Comparison of ENCODE assay signal across 8 cellular contexts in the genomic region with DNA sequence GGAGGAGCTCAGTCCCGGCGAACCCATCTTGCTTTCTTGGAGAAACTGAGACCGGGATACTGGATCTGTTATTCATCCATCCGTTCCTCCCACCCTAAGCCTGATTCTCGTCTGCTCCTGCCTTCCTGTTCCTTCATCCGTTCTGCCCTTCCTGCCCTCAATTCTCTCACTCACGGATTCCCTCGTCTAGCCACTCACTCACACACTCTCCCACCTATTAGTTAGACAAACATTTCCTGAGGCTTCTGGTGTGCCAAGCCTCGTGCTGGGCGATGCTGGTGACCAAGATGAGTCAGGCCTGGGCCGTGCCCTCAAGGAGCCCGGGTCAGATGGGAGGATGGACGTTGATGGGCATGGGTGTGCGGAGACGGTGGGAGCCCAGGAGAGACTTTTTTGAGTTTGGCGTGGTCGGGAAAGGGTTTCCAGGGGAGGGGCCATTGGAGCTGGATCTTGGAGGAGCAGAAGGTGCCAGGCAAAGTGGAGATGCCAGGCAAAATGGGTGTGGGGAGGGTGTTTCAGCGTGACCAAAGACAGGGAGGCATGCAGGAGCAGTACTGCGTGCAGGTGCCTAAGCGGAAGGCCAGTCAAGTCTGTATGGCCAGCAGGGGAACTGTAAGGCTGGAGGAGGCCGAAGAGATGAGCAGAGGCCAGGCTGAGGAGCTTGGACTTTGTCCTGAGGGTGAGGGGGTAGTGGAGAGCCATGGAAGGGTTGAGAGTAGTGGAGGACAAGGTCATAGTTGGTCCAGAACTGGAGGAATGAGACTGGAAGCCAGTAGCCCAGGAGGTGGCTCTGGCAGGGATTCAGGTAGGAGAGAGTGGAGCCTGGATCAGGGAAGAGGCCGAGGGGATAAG. TPM values are rescaled to one million over a fixed set of nuclear protein-coding genes. Genes with fewer than 3 reads are reported as not detected.
A peak's percentile ranks its signal among the peaks of the same experiment; 100 is the strongest.
DNase-seq lines count a peak whose midpoint lies in the region; ATAC-seq and TF ChIP-seq lines count a peak whose summit lies in the region.

No MANE protein-coding gene starts in this region.

- TF ChIP-seq CTCF in PC-9 (conservative IDR thresholded peaks at IDR 0.05) (no peak), epithelial cell of proximal tubule (conservative IDR thresholded peaks at IDR 0.05; ENCODE audit: low read depth, low read length) (no peak)

- no peaks in the 10 kb centered on the region for H4K20me1 ChIP-seq in PC-9 (ENCODE audit: insufficient read depth)

- H2BK120ac ChIP-seq in trophoblast cell (ENCODE audit: insufficient read depth, low read length, poor library complexity) = no peak overlapping the region

- H4K91ac ChIP-seq in trophoblast cell (ENCODE audit: low read depth, low read length) = no peak overlapping the region

- CTCF ChIA-PET in PC-9 (lab: Charles Lee) = interaction anchor here (0.6 to 1.0 kb wide), 3 partner anchors 24 to 53 kb away, joined by 3 to 10 read pairs (median 7); no protein-coding TSS in a partner anchor

- H3K9me3 ChIP-seq in PC-9 (ENCODE audit: insufficient read depth, low read depth) = no peaks in the 10 kb centered on the region
- peaks cover 1% of the 10 kb centered on the region for H3K9me3 ChIP-seq in trophoblast cell (ENCODE audit: insufficient read depth, low read depth, low read length)

- in situ Hi-C loops in G401 (cut with HindIII; ENCODE audit: low sequenced_read_pairs) = no loop called here

- no peak overlapping the region for H3K23ac ChIP-seq in trophoblast cell (ENCODE audit: low read length)

- no peaks in the 10 kb centered on the region for H3K27me3 ChIP-seq in PC-9 (ENCODE audit: insufficient read depth, low read depth)
- peaks cover 2% of the 10 kb centered on the region for H3K27me3 ChIP-seq in trophoblast cell (ENCODE audit: insufficient read depth, low read length)

- peak overlapping the region; percentile 20 for H4K12ac ChIP-seq in trophoblast cell (ENCODE audit: low read depth, low read length)

- H2AFZ ChIP-seq in PC-9 (peak overlapping the region; percentile 88), trophoblast cell (ENCODE audit: insufficient read depth, low read length, poor library complexity) (peak overlapping the region; percentile 38)

- H3K4ac ChIP-seq in trophoblast cell (ENCODE audit: low read depth, low read length) = peak overlapping the region; percentile 3

- peak overlapping the region; percentile 30 for H3K9ac ChIP-seq in trophoblast cell (ENCODE audit: low read length)

- peak overlapping the region; percentile 93 for H3K4me2 ChIP-seq in PC-9
- H3K4me2 ChIP-seq in trophoblast cell (ENCODE audit: low read length) = peak overlapping the region; percentile 75

- H3K36me3 ChIP-seq in PC-9 (ENCODE audit: low read depth) = no peaks in the 10 kb centered on the region
- H3K36me3 ChIP-seq in trophoblast cell (ENCODE audit: control insufficient read depth in 1 of 2, insufficient read depth in 2 of 2, low read length in 2 of 2) = no peaks in the 10 kb centered on the region

- DNase-seq in G401 (ENCODE audit: low spot score) (peak; percentile 54), PC-9 (peak in 1 of 2 experiments; percentile 20), epithelial cell of proximal tubule (ENCODE audit: low read depth) (no peak), trophoblast cell (no peak), activated gamma-delta T cell treated with Interleukin-2 at 50 U/mL for 16 hours (no peak), iPS-NIHi11 (ENCODE audit: low spot score) (no peak), posterior cingulate gyrus (no peak)

- ATAC-seq in GM18502 (IDR thresholded peaks at IDR 0.05; ENCODE audit: poor library complexity, unreplicated experiment) = no peak

- peaks cover 12% of the 10 kb centered on the region for H3K79me1 ChIP-seq in trophoblast cell (ENCODE audit: low read length)

- peak overlapping the region; percentile 39 for H4K8ac ChIP-seq in trophoblast cell (ENCODE audit: low read depth, low read length)

- H3K79me2 ChIP-seq in PC-9 (ENCODE audit: low read depth) (peaks cover 12% of the 10 kb centered on the region), trophoblast cell (ENCODE audit: control insufficient read depth, insufficient read depth, low read length, poor library complexity) (peaks cover 5% of the 10 kb centered on the region)

- peak overlapping the region; percentile 1 for H2AK5ac ChIP-seq in trophoblast cell (ENCODE audit: low read length)

- no peak overlapping the region for H2BK12ac ChIP-seq in trophoblast cell (ENCODE audit: low read length)

- peak overlapping the region; percentile 32 for H3K14ac ChIP-seq in trophoblast cell (ENCODE audit: low read length)

- H3K9me2 ChIP-seq in PC-9 (ENCODE audit: insufficient read depth) = no peaks in the 10 kb centered on the region

- peak overlapping the region; percentile 71 for H3K4me3 ChIP-seq in PC-9
- peak overlapping the region; percentile 70 for H3K4me3 ChIP-seq in epithelial cell of proximal tubule (ENCODE audit: low read depth, low read length)
- peak overlapping the region; percentile 71 for H3K4me3 ChIP-seq in trophoblast cell (ENCODE audit: low read depth, low read length)

- POLR2A ChIA-PET in PC-9 (lab: Charles Lee; ENCODE audit: unreplicated experiment) = interaction anchor here (0.5 to 1.1 kb wide), 8 partner anchors 41 to 1447 kb away, joined by 3 to 7 read pairs (median 6); no protein-coding TSS in a partner anchor

- H3K4me1 ChIP-seq in PC-9 (replicated peaks; ENCODE audit: insufficient read depth) = peaks cover 26% of the 10 kb centered on the region
- H3K4me1 ChIP-seq in trophoblast cell (ENCODE audit: control insufficient read depth in 1 of 2, insufficient read depth in 2 of 2, low read length in 2 of 2) = peaks cover 13 to 18% of the 10 kb centered on the region in 2 experiments

- peak overlapping the region; percentile 86 for H3K27ac ChIP-seq in PC-9
- peak overlapping the region; percentile 39 for H3K27ac ChIP-seq in trophoblast cell (ENCODE audit: low read depth, low read length)

- H3F3A ChIP-seq in PC-9 (ENCODE audit: insufficient read depth, low read depth) = peaks cover 20% of the 10 kb centered on the region; the same call in 1 of the 2 replicates

- no peak overlapping the region for H2BK5ac ChIP-seq in trophoblast cell (ENCODE audit: low read depth, low read length, poor library complexity)

- intact Hi-C loops in PC-9 (cut with micrococcal nuclease; ENCODE audit: unreplicated experiment) = loop anchor here (2.0 kb wide), 2 partner anchors 73 to 155 kb away; a partner anchor contains a TSS
- intact Hi-C loops in posterior cingulate gyrus (cut with DNase I) = loop anchor here (5.0 kb wide), 1 partner anchor 70 kb away; a partner anchor contains a TSS

- peak overlapping the region; percentile 20 for H3K18ac ChIP-seq in trophoblast cell (ENCODE audit: low read length)

- WGBS in trophoblast cell (ENCODE audit: extremely low coverage, insufficient coverage, insufficient read length) = no CpG with 5 or more reads among the region's 22 CpGs

- BruUV-seq in PC-9 (replicated peaks; lab: Mats Ljungman, UMichigan) = TSS peak; percentile 77

RNA-seq across cellular contexts. Expression of a gene that starts 7.4 kb away (rescaled TPM):
- 3.9 TPM in 1 of 2 replicates, not detected in the other for total RNA-seq in G401 (2014; rRNA removed; shearing (Covaris generic))
- total RNA-seq in PC-9 (2021) (4.9 and 7.8 TPM in 2 replicates), epithelial cell of proximal tubule (5.0 and 5.7 TPM in 2 replicates)
- polyA plus RNA-seq in trophoblast cell (2013) = 9.3 and 9.6 TPM in 2 replicates

RNA-seq across cellular contexts. Expression of a gene that starts 29.6 kb away (rescaled TPM):
- 26.5 and 29.0 TPM in 2 replicates for total RNA-seq in G401 (2014; rRNA removed; shearing (Covaris generic))
- total RNA-seq in PC-9 (2021) (10.7 and 12.7 TPM in 2 replicates), epithelial cell of proximal tubule (3.7 and 11.4 TPM in 2 replicates)
- 0.92 and 1.0 TPM in 2 replicates for polyA plus RNA-seq in trophoblast cell (2013)

RNA-seq across cellular contexts. Expression of a gene that starts 45.2 kb away (rescaled TPM):
- not detected in 2 replicates for total RNA-seq in G401 (2014; rRNA removed; shearing (Covaris generic))
- total RNA-seq in PC-9 (2021) = 0.41 TPM in 1 of 2 replicates, not detected in the other
- total RNA-seq in epithelial cell of proximal tubule = not detected in 2 replicates
- 1.4 and 1.9 TPM in 2 replicates for polyA plus RNA-seq in trophoblast cell (2013)
